Comparison of ENCODE assay signal across 8 cellular contexts in the genomic region with DNA sequence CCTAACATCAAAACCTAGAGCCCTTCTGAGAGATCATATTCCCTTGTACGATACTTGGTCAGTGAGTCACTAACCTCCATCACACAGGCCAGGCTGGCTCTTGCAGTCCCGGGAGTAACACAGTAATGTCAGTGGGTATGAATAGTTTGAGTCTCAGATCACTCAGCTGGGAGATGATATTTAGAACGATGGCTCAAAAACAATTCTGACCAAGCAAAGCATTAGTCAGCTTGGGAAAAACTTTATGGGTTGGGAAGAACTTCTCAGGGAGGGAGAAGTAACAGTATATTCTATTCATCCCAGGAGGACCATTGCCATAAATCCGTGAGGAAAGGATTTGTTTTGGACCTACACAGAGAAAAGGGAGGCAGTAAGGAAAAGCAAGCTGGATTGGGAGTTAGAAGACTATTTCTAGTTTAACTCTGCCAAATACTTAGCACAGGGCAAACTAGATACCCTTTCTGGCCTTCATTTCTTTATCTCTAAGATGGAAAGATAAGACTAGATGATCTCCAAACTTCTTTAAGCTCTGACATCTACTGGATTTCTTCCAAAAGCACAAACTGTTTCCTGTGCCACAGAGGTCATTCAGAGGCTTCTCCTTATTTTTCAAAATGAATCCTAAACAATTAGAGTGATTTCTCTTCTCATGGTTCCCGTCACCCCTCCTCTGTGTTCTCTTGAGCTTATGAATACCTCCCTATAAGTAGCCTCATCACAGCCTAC.
A peak's percentile ranks its signal among the peaks of the same experiment; 100 is the strongest.
DNase-seq lines count a peak whose midpoint lies in the region; ATAC-seq and TF ChIP-seq lines count a peak whose summit lies in the region.

No MANE protein-coding gene starts in this region.

- peak overlapping the region; percentile 1 for H2AFZ ChIP-seq in smooth muscle cell (ENCODE audit: low read depth)

- ATAC-seq in HG03571 (IDR thresholded peaks at IDR 0.05; ENCODE audit: unreplicated experiment) = no peak

- H3K4me1 ChIP-seq in smooth muscle cell (ENCODE audit: low read depth) = peaks cover 8% of the 10 kb centered on the region

- H3K36me3 ChIP-seq in smooth muscle cell (ENCODE audit: low read depth) = no peaks in the 10 kb centered on the region

- 25% methylated on average over 5 of the region's 5 CpGs for WGBS in smooth muscle cell (ENCODE audit: low lambda C conversion rate)

- H3K79me2 ChIP-seq in smooth muscle cell (ENCODE audit: low read depth) = no peaks in the 10 kb centered on the region

- peak overlapping the region; percentile 97 for H3K27ac ChIP-seq in smooth muscle cell (ENCODE audit: low read depth)

- H3K9ac ChIP-seq in smooth muscle cell (ENCODE audit: low read depth) = peak overlapping the region; percentile 73

- H3K4me3 ChIP-seq in fibroblast of pulmonary artery (replicated peaks; ENCODE audit: low read depth, low read length) = peak overlapping the region; percentile 5
- no peak overlapping the region for H3K4me3 ChIP-seq in smooth muscle cell

- peak overlapping the region; percentile 51 for H3K4me2 ChIP-seq in smooth muscle cell

- no peaks in the 10 kb centered on the region for H4K20me1 ChIP-seq in smooth muscle cell (ENCODE audit: low read depth)

- H3F3A ChIP-seq in smooth muscle cell (ENCODE audit: low read depth) = peaks cover 22% of the 10 kb centered on the region

- H3K27me3 ChIP-seq in smooth muscle cell (ENCODE audit: low read depth) = no peaks in the 10 kb centered on the region

- DNase-seq in DMS 273 (lab: John Stamatoyannopoulos, UW; ENCODE audit: unreplicated experiment) (peak; percentile 20), DMS 273 treated with DMSO at 0.1 percent for 48 hours (lab: John Stamatoyannopoulos, UW) (no peak), SHP77 treated with DMSO at 0.1 percent for 48 hours (lab: John Stamatoyannopoulos, UW) (peak; percentile 16), fibroblast of pulmonary artery (ENCODE audit: low read depth) (peak; percentile 95), smooth muscle cell (lab: John Stamatoyannopoulos, UW; ENCODE audit: unreplicated experiment) (no peak), SK-N-DZ (ENCODE audit: low spot score) (no peak), NCI-H1930 (lab: John Stamatoyannopoulos, UW) (no peak)

- no peaks in the 10 kb centered on the region for H3K9me3 ChIP-seq in smooth muscle cell (replicated peaks; ENCODE audit: low read depth)

- no peak for TF ChIP-seq CTCF in fibroblast of pulmonary artery (IDR thresholded peaks at IDR 0.05; ENCODE audit: low read length, missing control alignments)
- no peak for TF ChIP-seq CTCF in smooth muscle cell (IDR thresholded peaks at IDR 0.05; ENCODE audit: borderline replicate concordance, insufficient read depth, poor library complexity, severe bottlenecking)

Comparison
In these comparisons a context has a peak if more than half of its experiments do, and no peak if none do; other contexts are left out.
1. DNase-seq: peak in DMS 273 (single experiment), SHP77 treated with DMSO at 0.1 percent for 48 hours (single experiment) and fibroblast of pulmonary artery (single experiment); none in DMS 273 treated with DMSO at 0.1 percent for 48 hours (single experiment), smooth muscle cell (single experiment), SK-N-DZ (single experiment) and NCI-H1930 (0 of 2).